Comparison of ENCODE assay signal across 20 cellular contexts in genomic region chr6:91664327-91664959, GRCh38.
DNase-seq lines count a peak whose midpoint lies in the region; ATAC-seq, FAIRE-seq and TF ChIP-seq lines count a peak whose summit lies in the region.
"Had no signal": no experiment of that assay in that cellular context is flagged by ENCODE, and none has a peak within 500 bp of the region (broad histone marks: within the 10 kb centered on the region; RNA-seq: fewer than 3 reads in every experiment).

No MANE protein-coding gene starts in this region.

- H3K9me3 Mint-ChIP-seq in natural killer cell: peaks cover 0 to 4% of the 10 kb centered on the region in 2 donors

- no peak for FAIRE-seq in GM12878 (lab: Jason Lieb, UNC)

- no peaks in the 10 kb centered on the region for H3K27me3 Mint-ChIP-seq in natural killer cell (ENCODE audit: low read depth in 2 of 2)
- H3K27me3 Mint-ChIP-seq: dendritic cell treated with granulocyte-macrophage colony-stimulating factor and Interleukin-4, amounts not matched to agents 40 ng/mL and 50 ng/mL, for 4 days; T-cell had no signal

- H3K27ac ChIP-seq in GM12878 (ENCODE audit: control insufficient read depth, insufficient read depth) (no peak overlapping the region), vagina (no peak overlapping the region), sigmoid colon (no peak overlapping the region)
- H3K27ac ChIP-seq: esophagus squamous epithelium, spleen had no signal

- peak; percentile 66 for ATAC-seq in GM18502 (IDR thresholded peaks at IDR 0.05; ENCODE audit: poor library complexity, unreplicated experiment)
- ATAC-seq in GM19468 (IDR thresholded peaks at IDR 0.05; ENCODE audit: extremely low read depth, unreplicated experiment): peak; percentile 50
- peak; percentile 98 for ATAC-seq in HG03097 (IDR thresholded peaks at IDR 0.05; ENCODE audit: low FRiP score, unreplicated experiment)
- ATAC-seq in GM12878: peak; percentile 86
- no peak for ATAC-seq in natural killer cell
- ATAC-seq: left cardiac atrium, mucosa of descending colon, T-cell had no signal

- TF ChIP-seq RAD21 in GM12878 (IDR thresholded peaks at IDR 0.05; ENCODE audit: insufficient read depth, low read depth, low read length): no peak

- RAD21 ChIA-PET in GM12878 (lab: Charles Lee; ENCODE audit: unreplicated experiment): no interaction called here

- DNase-seq in GM12878 (ENCODE audit: low read depth, low spot score): peak; percentile 4
- no peak for DNase-seq in vagina (ENCODE audit: extremely low spot score in 2 of 2)
- no peak for DNase-seq in NCI-H1436 treated with DMSO at 0.1 percent for 48 hours (lab: John Stamatoyannopoulos, UW)
- DNase-seq in sigmoid colon: no peak
- DNase-seq in natural killer cell: no peak
- DNase-seq: activated CD4-positive, CD25-positive, alpha-beta regulatory T cell; activated gamma-delta T cell treated with Interleukin-2 at 50 U/mL for 16 hours; esophagus squamous epithelium; hypothalamus; left cardiac atrium; mucosa of descending colon; NCI-H1930; NCI-H526; RPMI8226; spleen; T-cell had no signal

- 6% methylated on average over 2 of the region's 2 CpGs for WGBS in GM12878 (ENCODE audit: insufficient coverage, insufficient replicate concordance, low lambda C conversion rate, missing lambda C conversion rate)
- WGBS in sigmoid colon, 2 donors: 61 to 83% methylated on average over 2 of the region's 2 CpGs

- BruUV-seq in GM12878 (replicated peaks; lab: Mats Ljungman, UMichigan): no TSS peak

- no peak overlapping the region for H3K27ac Mint-ChIP-seq in natural killer cell
- H3K27ac Mint-ChIP-seq: dendritic cell treated with granulocyte-macrophage colony-stimulating factor and Interleukin-4, amounts not matched to agents 40 ng/mL and 50 ng/mL, for 4 days; T-cell had no signal

- H3K27me3 ChIP-seq in GM12878 (replicated peaks in 1 of 2; ENCODE audit: control insufficient read depth in 2 of 2, insufficient read depth in 2 of 2, low read length in 1 of 2): no peaks in the 10 kb centered on the region
- no peaks in the 10 kb centered on the region for H3K27me3 ChIP-seq in vagina
- H3K27me3 ChIP-seq in sigmoid colon: no peaks in the 10 kb centered on the region
- H3K27me3 ChIP-seq: esophagus squamous epithelium, spleen had no signal

- H4K20me1 ChIP-seq in GM12878 (ENCODE audit: control insufficient read depth, insufficient read depth): no peaks in the 10 kb centered on the region

- CTCF ChIA-PET in GM12878 (lab: Yijun Ruan, JAX): no interaction called here

- no peaks in the 10 kb centered on the region for H3K36me3 Mint-ChIP-seq in natural killer cell
- H3K36me3 Mint-ChIP-seq: T-cell had no signal

- H3K4me1 ChIP-seq in GM12878 (ENCODE audit: control insufficient read depth, insufficient read depth, low read length) (no peaks in the 10 kb centered on the region; the same call in 1 of the 2 replicates), vagina (no peaks in the 10 kb centered on the region), sigmoid colon (no peaks in the 10 kb centered on the region)
- H3K4me1 ChIP-seq: esophagus squamous epithelium, spleen had no signal

- intact Hi-C loops in GM12878 (cut with micrococcal nuclease; ENCODE audit: unreplicated experiment): loop anchor here (5.0 kb wide), 1 partner anchor 182 kb away; no protein-coding TSS in a partner anchor
- intact Hi-C loops in vagina (cut with DNase I): no loop called here
- intact Hi-C loops in sigmoid colon (cut with DNase I): no loop called here
- intact Hi-C loops in natural killer cell (cut with micrococcal nuclease): no loop called here

- TF ChIP-seq POLR2A in GM12878 (IDR thresholded peaks at IDR 0.05; ENCODE audit: low read depth, low read length) (no peak), vagina (IDR thresholded peaks at IDR 0.05) (no peak), sigmoid colon (IDR thresholded peaks at IDR 0.05) (no peak)

- H3K4me2 ChIP-seq in GM12878 (ENCODE audit: control insufficient read depth, insufficient read depth): no peak overlapping the region

- H3K4me1 Mint-ChIP-seq in natural killer cell: no peaks in the 10 kb centered on the region
- H3K4me1 Mint-ChIP-seq: T-cell had no signal

- in situ Hi-C loops in GM12878 (cut with MboI): no loop called here

- H3K36me3 ChIP-seq in GM12878 (ENCODE audit: control insufficient read depth in 2 of 2, insufficient read depth in 2 of 2, low read length in 1 of 2) (no peaks in the 10 kb centered on the region), vagina (no peaks in the 10 kb centered on the region), sigmoid colon (no peaks in the 10 kb centered on the region)
- H3K36me3 ChIP-seq: esophagus squamous epithelium, spleen had no signal

- no peaks in the 10 kb centered on the region for H3K9me3 ChIP-seq in GM12878 (replicated peaks; ENCODE audit: control insufficient read depth, insufficient read depth, low read length)
- H3K9me3 ChIP-seq in vagina: no peaks in the 10 kb centered on the region
- H3K9me3 ChIP-seq in sigmoid colon: no peaks in the 10 kb centered on the region
- H3K9me3 ChIP-seq: esophagus squamous epithelium, mucosa of descending colon had no signal

- H3K4me3 ChIP-seq in GM12878 (no peak overlapping the region), vagina (no peak overlapping the region), sigmoid colon (no peak overlapping the region)
- H3K4me3 ChIP-seq: esophagus squamous epithelium, mucosa of descending colon, spleen had no signal

- POLR2A ChIA-PET in GM12878 (lab: Charles Lee): no interaction called here

- SMC1A ChIA-PET in GM12878 (lab: Charles Lee; ENCODE audit: uncharacterized antibody, unreplicated experiment): interaction anchor here (0.6 kb wide), 1 partner anchor 237 kb away, joined by 3 read pairs; no protein-coding TSS in a partner anchor

- H3K9ac ChIP-seq in GM12878 (ENCODE audit: control insufficient read depth, insufficient read depth, low read length): no peak overlapping the region

- no peaks in the 10 kb centered on the region for H3K79me2 ChIP-seq in GM12878 (ENCODE audit: control insufficient read depth, insufficient read depth, low read length)

- no peak overlapping the region for H2AFZ ChIP-seq in GM12878 (ENCODE audit: control insufficient read depth, low read depth, low read length)

- H3K4me3 Mint-ChIP-seq in natural killer cell: no peak overlapping the region
- H3K4me3 Mint-ChIP-seq: dendritic cell treated with granulocyte-macrophage colony-stimulating factor and Interleukin-4, amounts not matched to agents 40 ng/mL and 50 ng/mL, for 4 days; T-cell had no signal

- no peak for TF ChIP-seq CTCF in GM12878 (IDR thresholded peaks at IDR 0.05 in 2 of 3, conservative IDR thresholded peaks at IDR 0.05 in 1 of 3; ENCODE audit: control insufficient read depth in 2 of 3, extremely low read depth in 1 of 3, insufficient read depth in 1 of 3, low read depth in 3 of 3, low read length in 3 of 3)
- no peak for TF ChIP-seq CTCF in vagina (IDR thresholded peaks at IDR 0.05)
- TF ChIP-seq CTCF in sigmoid colon (IDR thresholded peaks at IDR 0.05): no peak
- TF ChIP-seq CTCF in natural killer cell (IDR thresholded peaks at IDR 0.05): no peak

- TF ChIP-seq EP300 in GM12878 (IDR thresholded peaks at IDR 0.05; ENCODE audit: borderline replicate concordance in 1 of 2, control insufficient read depth in 1 of 2, low read depth in 2 of 2, low read length in 2 of 2) (no peak), sigmoid colon (IDR thresholded peaks at IDR 0.05) (no peak)

TF ChIP-seq in GM12878, 131 proteins besides CTCF, POLR2A, EP300 and RAD21:
- TF ChIP-seq NFIC (IDR thresholded peaks at IDR 0.05; ENCODE audit: low read depth, low read length) (no peak), JUND (IDR thresholded peaks at IDR 0.05; ENCODE audit: low read depth, low read length) (no peak), ETV6 (conservative IDR thresholded peaks at IDR 0.05 in 1 of 2, IDR thresholded peaks at IDR 0.05 in 1 of 2; ENCODE audit: borderline replicate concordance in 1 of 2, low read depth in 1 of 2) (0 out of 4 replicates have a peak, but pooled peaks of 1 of the 2 experiments have one; percentile 18), FOS (IDR thresholded peaks at IDR 0.05; ENCODE audit: borderline replicate concordance, extremely low read depth, insufficient read length) (no peak), EED (IDR thresholded peaks at IDR 0.05; ENCODE audit: low read depth) (peak; percentile 54; the same call in 1 of the 2 replicates), RUNX3 (IDR thresholded peaks at IDR 0.05; ENCODE audit: low read length) (peak; percentile 51; the same call in 1 of the 2 replicates), ZNF24 (IDR thresholded peaks at IDR 0.05) (no peak), KAT2A (conservative IDR thresholded peaks at IDR 0.05; ENCODE audit: control insufficient read depth, low read depth, low read length) (no peak)
- TF ChIP-seq, protein P1, sequence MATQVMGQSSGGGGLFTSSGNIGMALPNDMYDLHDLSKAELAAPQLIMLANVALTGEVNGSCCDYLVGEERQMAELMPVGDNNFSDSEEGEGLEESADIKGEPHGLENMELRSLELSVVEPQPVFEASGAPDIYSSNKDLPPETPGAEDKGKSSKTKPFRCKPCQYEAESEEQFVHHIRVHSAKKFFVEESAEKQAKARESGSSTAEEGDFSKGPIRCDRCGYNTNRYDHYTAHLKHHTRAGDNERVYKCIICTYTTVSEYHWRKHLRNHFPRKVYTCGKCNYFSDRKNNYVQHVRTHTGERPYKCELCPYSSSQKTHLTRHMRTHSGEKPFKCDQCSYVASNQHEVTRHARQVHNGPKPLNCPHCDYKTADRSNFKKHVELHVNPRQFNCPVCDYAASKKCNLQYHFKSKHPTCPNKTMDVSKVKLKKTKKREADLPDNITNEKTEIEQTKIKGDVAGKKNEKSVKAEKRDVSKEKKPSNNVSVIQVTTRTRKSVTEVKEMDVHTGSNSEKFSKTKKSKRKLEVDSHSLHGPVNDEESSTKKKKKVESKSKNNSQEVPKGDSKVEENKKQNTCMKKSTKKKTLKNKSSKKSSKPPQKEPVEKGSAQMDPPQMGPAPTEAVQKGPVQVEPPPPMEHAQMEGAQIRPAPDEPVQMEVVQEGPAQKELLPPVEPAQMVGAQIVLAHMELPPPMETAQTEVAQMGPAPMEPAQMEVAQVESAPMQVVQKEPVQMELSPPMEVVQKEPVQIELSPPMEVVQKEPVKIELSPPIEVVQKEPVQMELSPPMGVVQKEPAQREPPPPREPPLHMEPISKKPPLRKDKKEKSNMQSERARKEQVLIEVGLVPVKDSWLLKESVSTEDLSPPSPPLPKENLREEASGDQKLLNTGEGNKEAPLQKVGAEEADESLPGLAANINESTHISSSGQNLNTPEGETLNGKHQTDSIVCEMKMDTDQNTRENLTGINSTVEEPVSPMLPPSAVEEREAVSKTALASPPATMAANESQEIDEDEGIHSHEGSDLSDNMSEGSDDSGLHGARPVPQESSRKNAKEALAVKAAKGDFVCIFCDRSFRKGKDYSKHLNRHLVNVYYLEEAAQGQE (IDR thresholded peaks at IDR 0.05; ENCODE audit: low read depth, low read length): no peak

Comparison
In these comparisons a context has a peak if more than half of its experiments do, and no peak if none do; other contexts are left out.
1. ATAC-seq: peak in GM18502 (single experiment), GM19468 (single experiment), HG03097 (single experiment) and GM12878 (single experiment); none in natural killer cell (0 of 3).